ENCODE assay signal across 25 cellular contexts in the genomic region with DNA sequence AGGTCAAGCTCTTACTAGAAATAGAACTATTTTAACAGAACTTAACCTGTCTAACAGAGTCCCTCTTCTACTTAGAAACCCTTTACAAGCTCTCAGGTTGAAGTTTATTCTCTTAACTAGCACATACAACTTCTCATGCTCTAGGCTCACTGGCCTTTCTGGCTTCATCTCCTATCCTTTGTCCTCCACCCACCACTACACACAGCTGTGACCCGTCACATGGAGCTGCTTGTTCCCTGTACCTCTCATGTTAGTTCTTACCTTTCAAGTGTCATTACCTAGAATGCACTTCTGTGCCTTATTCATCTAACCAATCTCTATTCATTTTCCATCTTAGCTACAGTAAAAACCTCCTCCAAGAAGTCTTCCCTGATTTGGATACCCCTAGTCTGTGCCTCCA.
"Had no signal": no experiment of that assay in that cellular context is flagged by ENCODE, and none has a peak within 500 bp of the region (broad histone marks: within the 10 kb centered on the region; RNA-seq: fewer than 3 reads in every experiment).

No MANE protein-coding gene starts in this region.

- ATAC-seq: foreskin keratinocyte; gastroesophageal sphincter; heart right ventricle; left colon; left lobe of liver; left ventricle myocardium superior; mucosa of descending colon; naive thymus-derived CD8-positive, alpha-beta T cell had no signal

- H3K4me1 Mint-ChIP-seq: naive B cell had no signal

- H3K4me1 ChIP-seq: esophagus muscularis mucosa, gastroesophageal sphincter, lower lobe of right lung had no signal

- H3K4me3 Mint-ChIP-seq: mesothelial cell of epicardium; naive B cell; naive thymus-derived CD8-positive, alpha-beta T cell had no signal

- DNase-seq: dermis blood vessel endothelial cell; dorsolateral prefrontal cortex; effector CD4-positive, alpha-beta T cell; effector memory CD4-positive, alpha-beta T cell; foreskin keratinocyte; head of caudate nucleus; heart right ventricle; hippocampal formation; kidney; kidney glomerular epithelial cell; left colon; left ventricle myocardium superior; lower lobe of right lung; mesenchymal stem cell; mucosa of descending colon; naive B cell; naive thymus-derived CD8-positive, alpha-beta T cell had no signal

- H3K36me3 ChIP-seq: esophagus muscularis mucosa, gastroesophageal sphincter, heart right ventricle, lower lobe of right lung had no signal

- H3K27ac Mint-ChIP-seq: naive B cell had no signal

- H3K4me3 ChIP-seq: coronary artery, dorsolateral prefrontal cortex, esophagus muscularis mucosa, gastroesophageal sphincter, heart right ventricle, lower lobe of right lung, mucosa of descending colon had no signal

- H3K27ac ChIP-seq: coronary artery, dorsolateral prefrontal cortex, esophagus muscularis mucosa, gastroesophageal sphincter, heart right ventricle, lower lobe of right lung had no signal

- H3K27me3 ChIP-seq: esophagus muscularis mucosa, foreskin keratinocyte, gastroesophageal sphincter, heart right ventricle had no signal

- H3K36me3 Mint-ChIP-seq: mesothelial cell of epicardium; naive B cell; naive thymus-derived CD8-positive, alpha-beta T cell had no signal

- FAIRE-seq: endothelial cell of umbilical vein, frontal cortex, islet of Langerhans, kidney had no signal

- H3K9me3 ChIP-seq: esophagus muscularis mucosa, gastroesophageal sphincter, heart right ventricle, lower lobe of right lung, mucosa of descending colon had no signal

- H3K9me3 Mint-ChIP-seq: mesothelial cell of epicardium, naive B cell had no signal
